Comparison of ENCODE assay signal across 8 cellular contexts in the genomic region with DNA sequence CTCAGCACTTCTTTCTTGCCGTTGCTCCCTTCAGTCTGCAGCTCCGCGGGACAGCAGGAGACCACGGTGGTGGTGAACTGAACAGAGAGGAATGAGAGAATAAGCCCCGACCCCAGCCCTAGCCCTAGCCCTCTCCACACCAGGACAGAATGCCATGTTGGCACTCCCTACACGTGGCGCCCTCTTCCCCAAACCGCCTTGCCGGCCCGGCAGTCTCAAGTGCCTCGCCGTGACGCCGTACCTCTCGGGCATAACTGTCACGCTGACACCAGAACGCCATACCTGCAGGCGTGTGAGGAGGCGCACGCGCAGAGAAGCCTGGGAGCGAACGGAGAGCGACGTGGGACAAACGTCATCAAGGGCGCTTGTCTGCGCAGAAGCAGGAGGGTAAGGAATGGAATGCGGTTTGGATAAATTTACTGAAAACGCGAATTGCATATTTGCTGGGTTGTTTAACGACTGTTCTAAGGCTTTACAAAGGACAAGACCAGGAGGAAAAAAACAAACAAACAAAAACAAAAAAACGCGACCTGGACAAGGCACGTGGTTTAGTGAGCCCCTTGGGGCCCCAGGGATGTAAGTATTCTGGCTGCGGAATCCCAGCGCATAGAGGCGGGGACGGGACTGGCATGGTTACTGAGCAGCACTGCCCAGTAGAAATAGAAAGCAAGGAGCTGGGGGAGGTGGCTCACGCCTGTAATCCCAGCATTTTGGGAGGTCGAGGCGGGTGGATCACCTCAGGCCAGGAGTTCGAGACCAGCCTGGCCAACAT. TPM values are rescaled to one million over a fixed set of nuclear protein-coding genes. Genes with fewer than 3 reads are reported as not detected.
DNase-seq lines count a peak whose midpoint lies in the region; ATAC-seq, FAIRE-seq and TF ChIP-seq lines count a peak whose summit lies in the region.

A gene with protein sequence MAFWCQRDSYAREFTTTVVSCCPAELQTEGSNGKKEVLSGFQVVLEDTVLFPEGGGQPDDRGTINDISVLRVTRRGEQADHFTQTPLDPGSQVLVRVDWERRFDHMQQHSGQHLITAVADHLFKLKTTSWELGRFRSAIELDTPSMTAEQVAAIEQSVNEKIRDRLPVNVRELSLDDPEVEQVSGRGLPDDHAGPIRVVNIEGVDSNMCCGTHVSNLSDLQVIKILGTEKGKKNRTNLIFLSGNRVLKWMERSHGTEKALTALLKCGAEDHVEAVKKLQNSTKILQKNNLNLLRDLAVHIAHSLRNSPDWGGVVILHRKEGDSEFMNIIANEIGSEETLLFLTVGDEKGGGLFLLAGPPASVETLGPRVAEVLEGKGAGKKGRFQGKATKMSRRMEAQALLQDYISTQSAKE (minus strand): TSS at position 294 of the 772 bp plus-strand sequence. CDS start 14 bp downstream, at position 280.

- TSS peak; percentile 49 for BruUV-seq in endothelial cell of umbilical vein (replicated peaks; lab: Mats Ljungman, UMichigan)

- H3K36me3 Mint-ChIP-seq in CD8-positive, alpha-beta T cell: peaks cover 37% of the 10 kb centered on the region

- dilution Hi-C loops in endothelial cell of umbilical vein (cut with MboI; ENCODE audit: extremely low pct_ligation_motif_present, low sequenced_read_pairs): no loop called here

- DNase-seq in CD8-positive, alpha-beta T cell: peak; percentile 80 to 92 (median 87)
- DNase-seq in HuH-7.5 (ENCODE audit: low spot score) (peak; percentile 75), endothelial cell of umbilical vein (ENCODE audit: low read depth, low spot score) (peak; percentile 97), midbrain (lab: John Stamatoyannopoulos, UW) (peak; percentile 90)
- peak; percentile 93 for DNase-seq in activated CD8-positive, alpha-beta memory T cell treated with anti-CD3 and anti-CD28 coated beads, Interleukin-2, amount 50 U/mL, for 48 hours
- DNase-seq in stimulated activated CD8-positive, alpha-beta memory T cell treated with anti-CD3 and anti-CD28 coated beads, Interleukin-15, amount 100 ng/mL, for 48 hours (ENCODE audit: low read depth in 2 of 2): peak; percentile 85 to 87

- intact Hi-C loops in CD8-positive, alpha-beta T cell (cut with DNase I, micrococcal nuclease): loop anchor here (1.0 to 5.0 kb wide), 6 partner anchors 16 to 206 kb away; partner anchors contain the start of genes PTGES3L (in 2 of the 2), RPL27 (in 2 of the 2), RUNDC1 (in 2 of the 2) and NBR1 (in 1 of the 2)
- intact Hi-C loops in endothelial cell of umbilical vein (cut with micrococcal nuclease): loop anchor here (1.0 kb wide), 2 partner anchors 16 to 34 kb away; partner anchors contain the start of genes PTGES3L, RPL27 and RUNDC1

- no peaks in the 10 kb centered on the region for H3K9me3 Mint-ChIP-seq in CD8-positive, alpha-beta T cell

- peaks cover 19% of the 10 kb centered on the region for H3K4me1 Mint-ChIP-seq in CD8-positive, alpha-beta T cell (ENCODE audit: low read depth)

- no peaks in the 10 kb centered on the region for H3K9me1 ChIP-seq in endothelial cell of umbilical vein (replicated peaks; ENCODE audit: control insufficient read depth, extremely low read depth, insufficient read depth, low read length)

- H3K9me3 ChIP-seq in CD8-positive, alpha-beta T cell (ENCODE audit: low read length): no peaks in the 10 kb centered on the region
- H3K9me3 ChIP-seq in OCI-LY3 (ENCODE audit: insufficient read depth, low read length) (no peaks in the 10 kb centered on the region), endothelial cell of umbilical vein (replicated peaks; ENCODE audit: control insufficient read depth, insufficient read depth, low read length) (no peaks in the 10 kb centered on the region)

- no peaks in the 10 kb centered on the region for H3K27me3 Mint-ChIP-seq in CD8-positive, alpha-beta T cell (ENCODE audit: low read depth)

- POLR2A ChIA-PET in CD8-positive, alpha-beta T cell (lab: Charles Lee): interaction anchor here (0.7 to 1.6 kb wide), 4 partner anchors 34 to 424 kb away, joined by 3 to 6 read pairs (median 4); partner anchors contain the start of genes PSME3 and RPL27
- POLR2A ChIA-PET in endothelial cell of umbilical vein (lab: Charles Lee): interaction anchor here (0.6 to 1.6 kb wide), 3 partner anchors 33 to 124 kb away, joined by 3 to 7 read pairs (median 7); partner anchors contain the start of gene RPL27

- H3K9ac ChIP-seq in OCI-LY3 (ENCODE audit: low read length) (peak within 1 kb of the TSS; percentile 75), endothelial cell of umbilical vein (replicated peaks; ENCODE audit: extremely low read depth, insufficient read depth, low read length) (peak within 1 kb of the TSS; percentile 82)

- peak within 1 kb of the TSS; percentile 79 for H3K4me2 ChIP-seq in OCI-LY3 (ENCODE audit: low read length)
- peak within 1 kb of the TSS; percentile 80 for H3K4me2 ChIP-seq in endothelial cell of umbilical vein (ENCODE audit: insufficient read depth, low read length)

- peaks cover 7% of the 10 kb centered on the region for H3K4me1 ChIP-seq in CD8-positive, alpha-beta T cell (ENCODE audit: insufficient read depth, low read length)
- H3K4me1 ChIP-seq in OCI-LY3 (ENCODE audit: low read length): peaks cover 16% of the 10 kb centered on the region
- H3K4me1 ChIP-seq in endothelial cell of umbilical vein (ENCODE audit: control insufficient read depth, extremely low read depth, insufficient read depth, low read length): peaks cover 6% of the 10 kb centered on the region

- H4K20me1 ChIP-seq in OCI-LY3 (ENCODE audit: insufficient read depth, low read length) (no peaks in the 10 kb centered on the region), endothelial cell of umbilical vein (replicated peaks; ENCODE audit: control insufficient read depth, extremely low read depth, insufficient read depth, low read length) (no peaks in the 10 kb centered on the region)

- no peaks in the 10 kb centered on the region for H3K27me3 ChIP-seq in CD8-positive, alpha-beta T cell (ENCODE audit: insufficient read depth, low read length)
- H3K27me3 ChIP-seq in OCI-LY3 (ENCODE audit: low read depth, low read length): no peaks in the 10 kb centered on the region
- no peaks in the 10 kb centered on the region for H3K27me3 ChIP-seq in endothelial cell of umbilical vein (ENCODE audit: control insufficient read depth in 2 of 2, insufficient read depth in 2 of 2, low read length in 2 of 2)

- H3K36me3 ChIP-seq in CD8-positive, alpha-beta T cell (ENCODE audit: insufficient read depth, low read length): peaks cover 12% of the 10 kb centered on the region
- H3K36me3 ChIP-seq in OCI-LY3 (replicated peaks; ENCODE audit: low read depth, low read length) (peaks cover 19% of the 10 kb centered on the region), endothelial cell of umbilical vein (ENCODE audit: control insufficient read depth in 2 of 2, extremely low read depth in 1 of 2, insufficient read depth in 2 of 2, low read length in 2 of 2) (peaks cover 7 to 12% of the 10 kb centered on the region in 2 experiments)

- H2AFZ ChIP-seq in OCI-LY3 (ENCODE audit: low read depth, low read length): peak within 1 kb of the TSS; percentile 83
- H2AFZ ChIP-seq in endothelial cell of umbilical vein (ENCODE audit: low read depth, low read length): peak within 1 kb of the TSS; percentile 72

- H3K79me2 ChIP-seq in OCI-LY3 (ENCODE audit: low read length) (peaks cover 26% of the 10 kb centered on the region), endothelial cell of umbilical vein (ENCODE audit: control insufficient read depth, insufficient read depth, low read length) (peaks cover 9% of the 10 kb centered on the region)

- peak; percentile 85 for TF ChIP-seq POLR2A in endothelial cell of umbilical vein (IDR thresholded peaks at IDR 0.05; ENCODE audit: low read depth, low read length)

- CTCF ChIA-PET in CD8-positive, alpha-beta T cell (lab: Charles Lee): no interaction called here
- CTCF ChIA-PET in endothelial cell of umbilical vein (lab: Charles Lee): interaction anchor here (0.6 to 2.6 kb wide), 2 partner anchors 33 to 121 kb away, joined by 3 to 14 read pairs; partner anchors contain the start of gene RPL27

- ATAC-seq in CD8-positive, alpha-beta T cell: peak; percentile 99
- peak; percentile 78 for ATAC-seq in GM21447 (IDR thresholded peaks at IDR 0.05; ENCODE audit: unreplicated experiment)

- H3K4me3 Mint-ChIP-seq in CD8-positive, alpha-beta T cell: peak within 1 kb of the TSS; percentile 87

- TF ChIP-seq CTCF in CD8-positive, alpha-beta T cell (IDR thresholded peaks at IDR 0.05): no peak
- TF ChIP-seq CTCF in OCI-LY3 (IDR thresholded peaks at IDR 0.05; ENCODE audit: low read depth, low read length) (no peak), endothelial cell of umbilical vein (IDR thresholded peaks at IDR 0.05; ENCODE audit: extremely low read depth in 1 of 2, insufficient read depth in 1 of 2, low read depth in 1 of 2, low read length in 2 of 2) (no peak)

- H3K27ac ChIP-seq in CD8-positive, alpha-beta T cell (ENCODE audit: low read depth, low read length): peak within 1 kb of the TSS; percentile 63
- H3K27ac ChIP-seq in OCI-LY3 (ENCODE audit: low read length) (peak within 1 kb of the TSS; percentile 55), endothelial cell of umbilical vein (ENCODE audit: insufficient read depth, low read depth, low read length) (peak within 1 kb of the TSS; percentile 64)

- H3K27ac Mint-ChIP-seq in CD8-positive, alpha-beta T cell: peak within 1 kb of the TSS; percentile 84

- H3K4me3 ChIP-seq in CD8-positive, alpha-beta T cell (ENCODE audit: low read depth, low read length): peak within 1 kb of the TSS; percentile 48
- H3K4me3 ChIP-seq in OCI-LY3 (ENCODE audit: low read length): peak within 1 kb of the TSS; percentile 85
- peak within 1 kb of the TSS; percentile 47 to 83 (median 63) for H3K4me3 ChIP-seq in endothelial cell of umbilical vein (replicated peaks in 1 of 3; ENCODE audit: insufficient read depth in 1 of 3, low read depth in 1 of 3, low read length in 3 of 3)

- peak; percentile 81 for FAIRE-seq in endothelial cell of umbilical vein (lab: Jason Lieb, UNC)

TF ChIP-seq in endothelial cell of umbilical vein, 7 proteins besides CTCF, POLR2A, EP300 and RAD21 (continues in another document):
- TF ChIP-seq GATA2 (IDR thresholded peaks at IDR 0.05; ENCODE audit: insufficient read depth, insufficient read length, low read depth, low read length): no peak
- TF ChIP-seq, protein P1, sequence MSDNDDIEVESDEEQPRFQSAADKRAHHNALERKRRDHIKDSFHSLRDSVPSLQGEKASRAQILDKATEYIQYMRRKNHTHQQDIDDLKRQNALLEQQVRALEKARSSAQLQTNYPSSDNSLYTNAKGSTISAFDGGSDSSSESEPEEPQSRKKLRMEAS (IDR thresholded peaks at IDR 0.05; ENCODE audit: insufficient read depth, insufficient read length): peak; percentile 74

RNA-seq across cellular contexts. Expression of the gene that starts here (rescaled TPM):
- total RNA-seq in CD8-positive, alpha-beta T cell: 10 to 100 TPM; 75.1 to 87.6 TPM
- total RNA-seq in endothelial cell of umbilical vein: 39.7 and 53.2 TPM in 2 replicates
- polyA plus RNA-seq in endothelial cell of umbilical vein: 38.3 and 42.8 TPM in 2 replicates
- 42.1 and 47.5 TPM in 2 replicates for polyA plus RNA-seq in endothelial cell of umbilical vein (2011; cell fraction: cytosol; rRNA removed)
- polyA plus RNA-seq in endothelial cell of umbilical vein (2011; cell fraction: nucleus; rRNA removed): 84.3 and 93.9 TPM in 2 replicates
- polyA plus RNA-seq in endothelial cell of umbilical vein (2012): 46.1 and 47.7 TPM in 2 replicates
- polyA minus RNA-seq in endothelial cell of umbilical vein: 39.0 and 44.7 TPM in 2 replicates
- polyA minus RNA-seq in endothelial cell of umbilical vein (2011; cell fraction: cytosol; rRNA and poly(A)+ RNA removed): 18.7 TPM
- 28.6 and 35.0 TPM in 2 replicates for polyA minus RNA-seq in endothelial cell of umbilical vein (2011; cell fraction: nucleus; rRNA and poly(A)+ RNA removed)

Comparison
In these comparisons a context has a peak if more than half of its experiments do, and no peak if none do; other contexts are left out.
1. Peak in every context shown above with its lines: DNase-seq, ATAC-seq, H3K4me3 ChIP-seq and H3K27ac ChIP-seq.